24 cellular contexts compared by ENCODE assay signal in the genomic region with DNA sequence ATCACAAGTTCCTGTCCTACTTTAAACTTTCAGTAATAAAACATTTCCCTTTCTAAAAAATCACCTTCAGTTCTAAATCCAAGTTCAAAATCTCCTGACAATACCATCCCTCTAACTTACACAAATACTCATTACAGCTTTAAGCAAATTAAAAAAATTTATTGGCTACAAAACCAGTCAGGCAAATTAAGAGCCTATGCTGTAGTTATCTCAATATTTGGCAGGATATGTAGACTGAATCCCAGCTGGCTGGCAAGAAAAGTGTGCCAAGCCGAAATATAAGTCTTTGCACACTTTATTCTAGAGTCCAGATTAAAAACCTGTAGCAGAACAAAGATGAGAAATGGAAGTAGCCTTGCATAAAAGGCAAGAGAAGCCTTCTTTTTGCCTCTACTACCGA. TPM values are rescaled to one million over a fixed set of nuclear protein-coding genes. Genes with fewer than 3 reads are reported as not detected.
DNase-seq lines count a peak whose midpoint lies in the region; ATAC-seq and TF ChIP-seq lines count a peak whose summit lies in the region.
"Had no signal": no experiment of that assay in that cellular context is flagged by ENCODE, and none has a peak within 500 bp of the region (broad histone marks: within the 10 kb centered on the region; RNA-seq: fewer than 3 reads in every experiment).

No MANE protein-coding gene starts in this region.

- H3K4me1 Mint-ChIP-seq in activated T-cell treated with anti-CD3 and anti-CD28 coated beads, Interleukin-2, amount 50 U/mL, for 72 hours (ENCODE audit: low read depth), result peaks cover 58% of the 10 kb centered on the region
- H3K4me1 Mint-ChIP-seq in HFFc6 (ENCODE audit: low read depth) (peaks cover 28% of the 10 kb centered on the region), T-cell (peaks cover 58 to 60% (median 59%) of the 10 kb centered on the region in 3 donors)
- peaks cover 30 to 61% (median 53%) of the 10 kb centered on the region in 4 donors for H3K4me1 Mint-ChIP-seq in naive thymus-derived CD8-positive, alpha-beta T cell

- ATAC-seq in activated T-cell treated with anti-CD3 and anti-CD28 coated beads, Interleukin-2, amount 50 U/mL, for 72 hours (replicated peaks in 1 of 2), result no peak
- ATAC-seq in T-cell (replicated peaks in 1 of 4) (no peak), HG03045 (IDR thresholded peaks at IDR 0.05; ENCODE audit: unreplicated experiment) (no peak)
- no peak for ATAC-seq in naive thymus-derived CD8-positive, alpha-beta T cell
- ATAC-seq: activated naive CD4-positive, alpha-beta T cell treated with anti-CD3 and anti-CD28 coated beads, Interleukin-2, amount 50 U/mL, for 72 hours; left ventricle myocardium superior; mucosa of descending colon; stimulated activated effector memory CD8-positive, alpha-beta T cell treated with anti-CD3 and anti-CD28 coated beads, Interleukin-12 subunit alpha, Interleukin-12 subunit beta, amount 100 ng/mL, for 72 hours had no signal

- H3K9me3 Mint-ChIP-seq in activated T-cell treated with anti-CD3 and anti-CD28 coated beads, Interleukin-2, amount 50 U/mL, for 72 hours, result no peaks in the 10 kb centered on the region
- H3K9me3 Mint-ChIP-seq in HFFc6, result no peaks in the 10 kb centered on the region
- no peaks in the 10 kb centered on the region for H3K9me3 Mint-ChIP-seq in T-cell
- no peaks in the 10 kb centered on the region for H3K9me3 Mint-ChIP-seq in naive thymus-derived CD8-positive, alpha-beta T cell
- H3K9me3 Mint-ChIP-seq: activated CD4-positive, alpha-beta memory T cell treated with anti-CD3 and anti-CD28 coated beads for 36 hours; activated naive CD4-positive, alpha-beta T cell treated with anti-CD3 and anti-CD28 coated beads, Interleukin-2, amount 50 U/mL, for 72 hours; stimulated activated effector memory CD8-positive, alpha-beta T cell treated with anti-CD3 and anti-CD28 coated beads, Interleukin-12 subunit alpha, Interleukin-12 subunit beta, amount 100 ng/mL, for 72 hours had no signal

- POLR2A ChIA-PET in T-cell (lab: Charles Lee), result no interaction called here
- POLR2A ChIA-PET in naive thymus-derived CD8-positive, alpha-beta T cell (lab: Charles Lee), result no interaction called here

- H3K4me3 Mint-ChIP-seq in activated T-cell treated with anti-CD3 and anti-CD28 coated beads, Interleukin-2, amount 50 U/mL, for 72 hours, result no peak overlapping the region
- H3K4me3 Mint-ChIP-seq in HFFc6 (no peak overlapping the region), T-cell (peak overlapping the region in 1 of 3 donors; percentile 22)
- H3K4me3 Mint-ChIP-seq in naive thymus-derived CD8-positive, alpha-beta T cell, result peak overlapping the region in 5 of 10 donors; percentile 7 to 65 (median 61)
- H3K4me3 Mint-ChIP-seq: activated CD4-positive, alpha-beta memory T cell treated with anti-CD3 and anti-CD28 coated beads for 36 hours; stimulated activated effector memory CD8-positive, alpha-beta T cell treated with anti-CD3 and anti-CD28 coated beads, Interleukin-12 subunit alpha, Interleukin-12 subunit beta, amount 100 ng/mL, for 72 hours had no signal

- H3K36me3 Mint-ChIP-seq in activated T-cell treated with anti-CD3 and anti-CD28 coated beads, Interleukin-2, amount 50 U/mL, for 72 hours (ENCODE audit: insufficient read depth in 2 of 2), result peaks cover 7 to 20% of the 10 kb centered on the region in 2 donors
- H3K36me3 Mint-ChIP-seq in HFFc6 (ENCODE audit: low read depth) (peaks cover 21% of the 10 kb centered on the region), T-cell (peaks cover 40% of the 10 kb centered on the region)
- peaks cover 0 to 65% (median 16%) of the 10 kb centered on the region in 3 donors for H3K36me3 Mint-ChIP-seq in naive thymus-derived CD8-positive, alpha-beta T cell
- H3K36me3 Mint-ChIP-seq: stimulated activated effector memory CD8-positive, alpha-beta T cell treated with anti-CD3 and anti-CD28 coated beads, Interleukin-12 subunit alpha, Interleukin-12 subunit beta, amount 100 ng/mL, for 72 hours had no signal

- H3K27me3 Mint-ChIP-seq in activated T-cell treated with anti-CD3 and anti-CD28 coated beads, Interleukin-2, amount 50 U/mL, for 72 hours (ENCODE audit: low read depth), result no peaks in the 10 kb centered on the region
- H3K27me3 Mint-ChIP-seq in HFFc6 (ENCODE audit: insufficient read depth) (no peaks in the 10 kb centered on the region), T-cell (no peaks in the 10 kb centered on the region)
- no peaks in the 10 kb centered on the region for H3K27me3 Mint-ChIP-seq in naive thymus-derived CD8-positive, alpha-beta T cell
- H3K27me3 Mint-ChIP-seq: activated CD4-positive, alpha-beta memory T cell treated with anti-CD3 and anti-CD28 coated beads for 36 hours had no signal

- TF ChIP-seq CTCF in HFFc6 (IDR thresholded peaks at IDR 0.05), result no peak

- DNase-seq in activated T-cell treated with anti-CD3 and anti-CD28 coated beads, Interleukin-2, amount 50 U/mL, for 72 hours, result no peak
- DNase-seq in activated T-cell treated with anti-CD3 and anti-CD28 coated beads for 4 hours (no peak), HFFc6 (no peak), T-cell (no peak), anterior cingulate cortex (lab: John Stamatoyannopoulos, UW) (no peak), NCI-H187 treated with DMSO at 0.1 percent for 48 hours (lab: John Stamatoyannopoulos, UW) (no peak)
- DNase-seq in naive thymus-derived CD8-positive, alpha-beta T cell, result no peak
- DNase-seq: activated CD4-positive, alpha-beta memory T cell treated with anti-CD3 and anti-CD28 coated beads for 36 hours; activated CD4-positive, CD25-positive, alpha-beta regulatory T cell; activated T-cell treated with anti-CD3 and anti-CD28 coated beads, Interleukin-2, amount 50 U/mL, for 1 hour; BE2C; foreskin melanocyte; GDM1; hippocampal formation; left ventricle myocardium superior; mucosa of descending colon; NCI-H774; Peyer's patch; small intestine; stimulated activated CD4-positive, alpha-beta T cell treated with anti-CD3 and anti-CD28 coated beads, Interleukin-2, amount 100 ng/mL, for 24 hours; T-helper 9 cell had no signal

- CTCF ChIA-PET in T-cell (lab: Charles Lee), result no interaction called here

- H3K27ac Mint-ChIP-seq in activated T-cell treated with anti-CD3 and anti-CD28 coated beads, Interleukin-2, amount 50 U/mL, for 72 hours, result peak overlapping the region; percentile 66
- peak overlapping the region; percentile 30; the same call in 1 of the 2 replicates for H3K27ac Mint-ChIP-seq in HFFc6
- peak overlapping the region; percentile 4 to 11 for H3K27ac Mint-ChIP-seq in T-cell
- H3K27ac Mint-ChIP-seq in naive thymus-derived CD8-positive, alpha-beta T cell, result peak overlapping the region in 8 of 10 donors; percentile 0 to 55 (median 26)
- H3K27ac Mint-ChIP-seq: activated CD4-positive, alpha-beta memory T cell treated with anti-CD3 and anti-CD28 coated beads for 36 hours had no signal

RNA-seq across cellular contexts. Expression of a gene that starts 9.5 kb away (rescaled TPM):
- total RNA-seq in activated T-cell treated with anti-CD3 and anti-CD28 coated beads, Interleukin-2, amount 50 U/mL, for 72 hours, result 10 to 100 TPM; 53.6 to 57.6 TPM
- total RNA-seq in HFFc6 (2021; fragmentation: NEBNext Ultra II Directional; extraction: Animal tissue kit (Norgen Biotek cat#: 25700)), result 10 to 100 TPM; 30.7 to 37.1 (median 33.6) TPM
- total RNA-seq in T-cell, result 10 to 100 TPM; 43.2 to 46.5 (median 44.8) TPM
- total RNA-seq in naive thymus-derived CD8-positive, alpha-beta T cell, result 10 to 100 TPM; 66.5 to 67.3 TPM
- 10 to 100 TPM; 37.0 to 42.1 (median 38.6) TPM for polyA plus RNA-seq in naive thymus-derived CD8-positive, alpha-beta T cell

Comparison
In these comparisons a context has a peak if more than half of its experiments do, and no peak if none do; other contexts are left out.
1. H3K27ac Mint-ChIP-seq: peak in every context shown above with its lines; median percentile 66 in activated T-cell treated with anti-CD3 and anti-CD28 coated beads, Interleukin-2, amount 50 U/mL, for 72 hours; 30 in HFFc6; 26 in naive thymus-derived CD8-positive, alpha-beta T cell; 8 in T-cell.